Comparison of ENCODE assay signal across 1 cellular context in genomic region chr20:63499333-63499969, GRCh38.
A peak's percentile ranks its signal among the peaks of the same experiment; 100 is the strongest.
TF ChIP-seq lines count a peak whose summit lies in the region.

No MANE protein-coding gene starts in this region.

TF ChIP-seq in K562, 482 proteins besides CTCF, POLR2A, EP300 and RAD21 (continues in another document):
- no peak for TF ChIP-seq NCOA2 (IDR thresholded peaks at IDR 0.05; ENCODE audit: partially characterized antibody in 2 of 2)
- no peak for TF ChIP-seq FOXK1 (CRISPR knock-in tag; IDR thresholded peaks at IDR 0.05; ENCODE audit: borderline replicate concordance)
- no peak for TF ChIP-seq CEBPB (tag; IDR thresholded peaks at IDR 0.05)
- TF ChIP-seq HMG20B (CRISPR knock-in tag; IDR thresholded peaks at IDR 0.05): no peak
- no peak for TF ChIP-seq TAF9B (IDR thresholded peaks at IDR 0.05; ENCODE audit: partially characterized antibody)
- TF ChIP-seq, protein P1, sequence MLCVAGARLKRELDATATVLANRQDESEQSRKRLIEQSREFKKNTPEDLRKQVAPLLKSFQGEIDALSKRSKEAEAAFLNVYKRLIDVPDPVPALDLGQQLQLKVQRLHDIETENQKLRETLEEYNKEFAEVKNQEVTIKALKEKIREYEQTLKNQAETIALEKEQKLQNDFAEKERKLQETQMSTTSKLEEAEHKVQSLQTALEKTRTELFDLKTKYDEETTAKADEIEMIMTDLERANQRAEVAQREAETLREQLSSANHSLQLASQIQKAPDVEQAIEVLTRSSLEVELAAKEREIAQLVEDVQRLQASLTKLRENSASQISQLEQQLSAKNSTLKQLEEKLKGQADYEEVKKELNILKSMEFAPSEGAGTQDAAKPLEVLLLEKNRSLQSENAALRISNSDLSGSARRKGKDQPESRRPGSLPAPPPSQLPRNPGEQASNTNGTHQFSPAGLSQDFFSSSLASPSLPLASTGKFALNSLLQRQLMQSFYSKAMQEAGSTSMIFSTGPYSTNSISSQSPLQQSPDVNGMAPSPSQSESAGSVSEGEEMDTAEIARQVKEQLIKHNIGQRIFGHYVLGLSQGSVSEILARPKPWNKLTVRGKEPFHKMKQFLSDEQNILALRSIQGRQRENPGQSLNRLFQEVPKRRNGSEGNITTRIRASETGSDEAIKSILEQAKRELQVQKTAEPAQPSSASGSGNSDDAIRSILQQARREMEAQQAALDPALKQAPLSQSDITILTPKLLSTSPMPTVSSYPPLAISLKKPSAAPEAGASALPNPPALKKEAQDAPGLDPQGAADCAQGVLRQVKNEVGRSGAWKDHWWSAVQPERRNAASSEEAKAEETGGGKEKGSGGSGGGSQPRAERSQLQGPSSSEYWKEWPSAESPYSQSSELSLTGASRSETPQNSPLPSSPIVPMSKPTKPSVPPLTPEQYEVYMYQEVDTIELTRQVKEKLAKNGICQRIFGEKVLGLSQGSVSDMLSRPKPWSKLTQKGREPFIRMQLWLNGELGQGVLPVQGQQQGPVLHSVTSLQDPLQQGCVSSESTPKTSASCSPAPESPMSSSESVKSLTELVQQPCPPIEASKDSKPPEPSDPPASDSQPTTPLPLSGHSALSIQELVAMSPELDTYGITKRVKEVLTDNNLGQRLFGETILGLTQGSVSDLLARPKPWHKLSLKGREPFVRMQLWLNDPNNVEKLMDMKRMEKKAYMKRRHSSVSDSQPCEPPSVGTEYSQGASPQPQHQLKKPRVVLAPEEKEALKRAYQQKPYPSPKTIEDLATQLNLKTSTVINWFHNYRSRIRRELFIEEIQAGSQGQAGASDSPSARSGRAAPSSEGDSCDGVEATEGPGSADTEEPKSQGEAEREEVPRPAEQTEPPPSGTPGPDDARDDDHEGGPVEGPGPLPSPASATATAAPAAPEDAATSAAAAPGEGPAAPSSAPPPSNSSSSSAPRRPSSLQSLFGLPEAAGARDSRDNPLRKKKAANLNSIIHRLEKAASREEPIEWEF (CRISPR knock-in tag; IDR thresholded peaks at IDR 0.05): no peak
- no peak for TF ChIP-seq TAF7 (tag; IDR thresholded peaks at IDR 0.05)
- no peak for TF ChIP-seq STAG1 (CRISPR knock-in tag; IDR thresholded peaks at IDR 0.05; ENCODE audit: borderline replicate concordance)
- no peak for TF ChIP-seq ZNF431 (CRISPR knock-in tag; IDR thresholded peaks at IDR 0.05)
- TF ChIP-seq ZNF717 (CRISPR knock-in tag; IDR thresholded peaks at IDR 0.05): no peak
- no peak for TF ChIP-seq TOE1 (IDR thresholded peaks at IDR 0.05; ENCODE audit: borderline replicate concordance)
- no peak for TF ChIP-seq TOE1 (CRISPR knock-in tag; IDR thresholded peaks at IDR 0.05; ENCODE audit: borderline replicate concordance, low read depth)
- TF ChIP-seq ZNF740 (CRISPR knock-in tag; IDR thresholded peaks at IDR 0.05): peak; percentile 62; the same call in 1 of the 2 replicates
- no peak for TF ChIP-seq ZNF740 (tag; IDR thresholded peaks at IDR 0.05)
- TF ChIP-seq NR2F6 (CRISPR knock-in tag; IDR thresholded peaks at IDR 0.05): no peak
- TF ChIP-seq, protein P2, sequence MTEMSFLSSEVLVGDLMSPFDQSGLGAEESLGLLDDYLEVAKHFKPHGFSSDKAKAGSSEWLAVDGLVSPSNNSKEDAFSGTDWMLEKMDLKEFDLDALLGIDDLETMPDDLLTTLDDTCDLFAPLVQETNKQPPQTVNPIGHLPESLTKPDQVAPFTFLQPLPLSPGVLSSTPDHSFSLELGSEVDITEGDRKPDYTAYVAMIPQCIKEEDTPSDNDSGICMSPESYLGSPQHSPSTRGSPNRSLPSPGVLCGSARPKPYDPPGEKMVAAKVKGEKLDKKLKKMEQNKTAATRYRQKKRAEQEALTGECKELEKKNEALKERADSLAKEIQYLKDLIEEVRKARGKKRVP (CRISPR knock-in tag; IDR thresholded peaks at IDR 0.05): no peak
- TF ChIP-seq, protein P3, sequence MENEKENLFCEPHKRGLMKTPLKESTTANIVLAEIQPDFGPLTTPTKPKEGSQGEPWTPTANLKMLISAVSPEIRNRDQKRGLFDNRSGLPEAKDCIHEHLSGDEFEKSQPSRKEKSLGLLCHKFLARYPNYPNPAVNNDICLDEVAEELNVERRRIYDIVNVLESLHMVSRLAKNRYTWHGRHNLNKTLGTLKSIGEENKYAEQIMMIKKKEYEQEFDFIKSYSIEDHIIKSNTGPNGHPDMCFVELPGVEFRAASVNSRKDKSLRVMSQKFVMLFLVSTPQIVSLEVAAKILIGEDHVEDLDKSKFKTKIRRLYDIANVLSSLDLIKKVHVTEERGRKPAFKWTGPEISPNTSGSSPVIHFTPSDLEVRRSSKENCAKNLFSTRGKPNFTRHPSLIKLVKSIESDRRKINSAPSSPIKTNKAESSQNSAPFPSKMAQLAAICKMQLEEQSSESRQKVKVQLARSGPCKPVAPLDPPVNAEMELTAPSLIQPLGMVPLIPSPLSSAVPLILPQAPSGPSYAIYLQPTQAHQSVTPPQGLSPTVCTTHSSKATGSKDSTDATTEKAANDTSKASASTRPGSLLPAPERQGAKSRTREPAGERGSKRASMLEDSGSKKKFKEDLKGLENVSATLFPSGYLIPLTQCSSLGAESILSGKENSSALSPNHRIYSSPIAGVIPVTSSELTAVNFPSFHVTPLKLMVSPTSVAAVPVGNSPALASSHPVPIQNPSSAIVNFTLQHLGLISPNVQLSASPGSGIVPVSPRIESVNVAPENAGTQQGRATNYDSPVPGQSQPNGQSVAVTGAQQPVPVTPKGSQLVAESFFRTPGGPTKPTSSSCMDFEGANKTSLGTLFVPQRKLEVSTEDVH (IDR thresholded peaks at IDR 0.05; ENCODE audit: low read depth, partially characterized antibody): no peak
- TF ChIP-seq, protein P4, sequence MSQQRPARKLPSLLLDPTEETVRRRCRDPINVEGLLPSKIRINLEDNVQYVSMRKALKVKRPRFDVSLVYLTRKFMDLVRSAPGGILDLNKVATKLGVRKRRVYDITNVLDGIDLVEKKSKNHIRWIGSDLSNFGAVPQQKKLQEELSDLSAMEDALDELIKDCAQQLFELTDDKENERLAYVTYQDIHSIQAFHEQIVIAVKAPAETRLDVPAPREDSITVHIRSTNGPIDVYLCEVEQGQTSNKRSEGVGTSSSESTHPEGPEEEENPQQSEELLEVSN (IDR thresholded peaks at IDR 0.05; ENCODE audit: borderline replicate concordance in 1 of 2, extremely low read depth in 1 of 2, insufficient read depth in 1 of 2, insufficient read length in 1 of 2, low read depth in 1 of 2, low read length in 1 of 2, poor library complexity in 1 of 2, severe bottlenecking in 1 of 2): peak; percentile 14 to 34
- no peak for TF ChIP-seq ZNF518B (CRISPR knock-in tag; IDR thresholded peaks at IDR 0.05)
- TF ChIP-seq HCFC1 (IDR thresholded peaks at IDR 0.05; ENCODE audit: low read depth, low read length): no peak
- no peak for TF ChIP-seq RBM15 (IDR thresholded peaks at IDR 0.05; ENCODE audit: insufficient read depth, low read length)
- TF ChIP-seq MAFF (IDR thresholded peaks at IDR 0.05; ENCODE audit: low read length): no peak
- no peak for TF ChIP-seq KLF1 (tag; IDR thresholded peaks at IDR 0.05)
- no peak for TF ChIP-seq ZBTB34 (CRISPR knock-in tag; IDR thresholded peaks at IDR 0.05)
- no peak for TF ChIP-seq ZNF239 (CRISPR knock-in tag; IDR thresholded peaks at IDR 0.05)
- TF ChIP-seq, protein P5, sequence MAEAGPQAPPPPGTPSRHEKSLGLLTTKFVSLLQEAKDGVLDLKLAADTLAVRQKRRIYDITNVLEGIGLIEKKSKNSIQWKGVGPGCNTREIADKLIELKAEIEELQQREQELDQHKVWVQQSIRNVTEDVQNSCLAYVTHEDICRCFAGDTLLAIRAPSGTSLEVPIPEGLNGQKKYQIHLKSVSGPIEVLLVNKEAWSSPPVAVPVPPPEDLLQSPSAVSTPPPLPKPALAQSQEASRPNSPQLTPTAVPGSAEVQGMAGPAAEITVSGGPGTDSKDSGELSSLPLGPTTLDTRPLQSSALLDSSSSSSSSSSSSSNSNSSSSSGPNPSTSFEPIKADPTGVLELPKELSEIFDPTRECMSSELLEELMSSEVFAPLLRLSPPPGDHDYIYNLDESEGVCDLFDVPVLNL (CRISPR knock-in tag; IDR thresholded peaks at IDR 0.05; ENCODE audit: low read depth): no peak
- TF ChIP-seq FOSL1 (tag; conservative IDR thresholded peaks at IDR 0.05): no peak
- TF ChIP-seq MBD2 (IDR thresholded peaks at IDR 0.05; ENCODE audit: borderline replicate concordance, low read depth): no peak
- no peak for TF ChIP-seq NFE2 (IDR thresholded peaks at IDR 0.05; ENCODE audit: low read depth)
- peak; percentile 69 for TF ChIP-seq BHLHE40 (IDR thresholded peaks at IDR 0.05; ENCODE audit: low read length)
- TF ChIP-seq GATA2 (CRISPR knock-in tag; IDR thresholded peaks at IDR 0.05): no peak
- peak; percentile 19; the same call in 1 of the 2 replicates for TF ChIP-seq PHF8 (IDR thresholded peaks at IDR 0.05; ENCODE audit: borderline replicate concordance, low read length)
- TF ChIP-seq VEZF1 (CRISPR knock-in tag; IDR thresholded peaks at IDR 0.05): 0 out of 2 replicates have a peak, but pooled peaks have one; percentile 34
- TF ChIP-seq SMAD4 (CRISPR knock-in tag; conservative IDR thresholded peaks at IDR 0.05): 0 out of 2 replicates have a peak, but pooled peaks have one; percentile 1
- no peak for TF ChIP-seq MYNN (IDR thresholded peaks at IDR 0.05)
- no peak for TF ChIP-seq MYNN (CRISPR knock-in tag; IDR thresholded peaks at IDR 0.05)
- TF ChIP-seq ZNF584 (CRISPR knock-in tag; IDR thresholded peaks at IDR 0.05; ENCODE audit: low read depth): no peak
- TF ChIP-seq MTA2 (IDR thresholded peaks at IDR 0.05; ENCODE audit: low read depth): no peak
- TF ChIP-seq HSF4 (CRISPR knock-in tag; IDR thresholded peaks at IDR 0.05; ENCODE audit: borderline replicate concordance): no peak
- TF ChIP-seq ERF (CRISPR knock-in tag; IDR thresholded peaks at IDR 0.05): no peak
- no peak for TF ChIP-seq ZBTB12 (CRISPR knock-in tag; IDR thresholded peaks at IDR 0.05)
- TF ChIP-seq TAF1 (IDR thresholded peaks at IDR 0.05; ENCODE audit: control insufficient read depth, extremely low read depth, insufficient read depth, low read length, severe bottlenecking): no peak
- TF ChIP-seq POU5F1 (IDR thresholded peaks at IDR 0.05; ENCODE audit: borderline replicate concordance, low read depth, low read length, partially characterized antibody): no peak
- peak; percentile 69 for TF ChIP-seq PCBP1 (IDR thresholded peaks at IDR 0.05; ENCODE audit: low read depth, low read length, poor library complexity, severe bottlenecking)
- no peak for TF ChIP-seq NUFIP1 (IDR thresholded peaks at IDR 0.05; ENCODE audit: partially characterized antibody)
